ENCODE assay signal across 9 cellular contexts in the genomic region with DNA sequence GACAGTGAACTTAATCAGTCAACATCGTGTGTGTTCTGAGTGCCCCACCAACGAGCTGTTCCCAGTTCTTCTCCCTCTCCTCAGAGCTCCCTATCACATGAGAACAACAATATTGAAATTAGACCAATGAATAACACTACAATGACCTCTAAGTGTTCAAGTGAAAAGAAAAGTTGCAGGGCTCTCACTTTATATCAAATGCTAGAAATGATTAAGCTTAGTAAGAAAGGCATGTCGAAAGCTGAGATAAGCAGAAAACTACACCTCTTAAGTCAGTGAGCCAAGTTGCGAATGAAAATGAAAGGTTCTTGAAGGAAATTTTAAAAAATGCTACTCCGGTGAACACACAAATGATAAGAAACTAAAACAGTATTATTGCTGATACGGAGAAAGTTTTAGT.
"Had no signal": no experiment of that assay in that cellular context is flagged by ENCODE, and none has a peak within 500 bp of the region (broad histone marks: within the 10 kb centered on the region; RNA-seq: fewer than 3 reads in every experiment).

No MANE protein-coding gene starts in this region.

- H3K9ac ChIP-seq: GM23248 had no signal

- ATAC-seq: HCT116, HepG2 had no signal

- H3K9me3 ChIP-seq: HAP-1 had no signal

- H3K4me1 ChIP-seq: HAP-1 had no signal

- H2AFZ ChIP-seq: GM23248 had no signal

- H3K4me3 ChIP-seq: GM23248, HAP-1 had no signal

- H3K36me3 ChIP-seq: HAP-1 had no signal

- DNase-seq: GM23248, GOT3, H7, HFFc6, KBM-7 had no signal

- H3K27ac ChIP-seq: GM23248, HL-60 had no signal
